22 cellular contexts compared by ENCODE assay signal in genomic region chr20:61636531-61637116, GRCh38.
"Had no signal": no experiment of that assay in that cellular context is flagged by ENCODE, and none has a peak within 500 bp of the region (broad histone marks: within the 10 kb centered on the region; RNA-seq: fewer than 3 reads in every experiment).

No MANE protein-coding gene starts in this region.

- ATAC-seq: right cardiac atrium; stimulated activated naive B cell treated with anti-CD40 and anti-IgM and Interleukin-4, amounts not matched to agents 10 μg/mL and 1 μg/mL and 100 μg/mL, for 72 hours had no signal

- H3K27ac Mint-ChIP-seq: activated naive CD4-positive, alpha-beta T cell treated with anti-CD3 and anti-CD28 coated beads, Interleukin-2, amount 10 ng/mL, durations not matched to agents 7 days and 5 days; activated naive CD8-positive, alpha-beta T cell treated with anti-CD3 and anti-CD28 coated beads, Interleukin-2, amount 10 ng/mL, durations not matched to agents 7 days and 5 days; activated T-helper 1 cell treated with anti-CD3 and anti-CD28 coated beads, Interleukin-12 subunit alpha, Interleukin-12 subunit beta, Interleukin-2, Interleukin-4 antibody, amounts not matched to agents 30 ng/mL and 10 ng/mL and 1 ng/mL, durations not matched to agents 14 hours and 24 hours and 36 hours; immature natural killer cell; mesothelial cell of epicardium; naive B cell; stimulated activated naive B cell treated with anti-CD40 and anti-IgM and Interleukin-4, amounts not matched to agents 10 μg/mL and 1 μg/mL and 100 μg/mL, for 72 hours had no signal

- H3K9me3 Mint-ChIP-seq: activated naive CD4-positive, alpha-beta T cell treated with anti-CD3 and anti-CD28 coated beads, Interleukin-2, amount 10 ng/mL, durations not matched to agents 7 days and 5 days; activated T-helper 1 cell treated with anti-CD3 and anti-CD28 coated beads, Interleukin-12 subunit alpha, Interleukin-12 subunit beta, Interleukin-2, Interleukin-4 antibody, amounts not matched to agents 30 ng/mL and 10 ng/mL and 1 ng/mL, durations not matched to agents 14 hours and 24 hours and 36 hours; mesothelial cell of epicardium; neural crest cell had no signal

- H3K4me3 Mint-ChIP-seq: activated naive CD4-positive, alpha-beta T cell treated with anti-CD3 and anti-CD28 coated beads, Interleukin-2, amount 10 ng/mL, durations not matched to agents 7 days and 5 days; activated naive CD8-positive, alpha-beta T cell treated with anti-CD3 and anti-CD28 coated beads, Interleukin-2, amount 10 ng/mL, durations not matched to agents 7 days and 5 days; activated T-helper 1 cell treated with anti-CD3 and anti-CD28 coated beads, Interleukin-12 subunit alpha, Interleukin-12 subunit beta, Interleukin-2, Interleukin-4 antibody, amounts not matched to agents 30 ng/mL and 10 ng/mL and 1 ng/mL, durations not matched to agents 14 hours and 24 hours and 36 hours; immature natural killer cell; mesothelial cell of epicardium; neural crest cell; stimulated activated naive B cell treated with anti-CD40 and anti-IgM and Interleukin-4, amounts not matched to agents 10 μg/mL and 1 μg/mL and 100 μg/mL, for 72 hours had no signal

- H3K4me1 Mint-ChIP-seq: activated naive CD4-positive, alpha-beta T cell treated with anti-CD3 and anti-CD28 coated beads, Interleukin-2, amount 10 ng/mL, durations not matched to agents 7 days and 5 days; activated naive CD8-positive, alpha-beta T cell treated with anti-CD3 and anti-CD28 coated beads, Interleukin-2, amount 10 ng/mL, durations not matched to agents 7 days and 5 days; immature natural killer cell; mesothelial cell of epicardium; naive B cell; stimulated activated naive B cell treated with anti-CD40 and anti-IgM and Interleukin-4, amounts not matched to agents 10 μg/mL and 1 μg/mL and 100 μg/mL, for 72 hours had no signal

- DNase-seq: activated CD4-positive, alpha-beta T cell treated with anti-CD3 and anti-CD28 coated beads for 4 hours; activated CD4-positive, alpha-beta T cell treated with anti-CD3 and anti-CD28 coated beads, Interleukin-2, amount 50 U/mL, for 48 hours; activated CD8-positive, alpha-beta memory T cell treated with anti-CD3 and anti-CD28 coated beads, Interleukin-2, amount 50 U/mL, for 4 hours; activated gamma-delta T cell; activated naive CD4-positive, alpha-beta T cell treated with anti-CD3 and anti-CD28 coated beads, Interleukin-2, amount 10 ng/mL, durations not matched to agents 7 days and 5 days; activated naive CD8-positive, alpha-beta T cell treated with anti-CD3 and anti-CD28 coated beads, Interleukin-2, amount 10 ng/mL, durations not matched to agents 7 days and 5 days; activated T-cell treated with anti-CD3 and anti-CD28 coated beads, Interleukin-2, amount 50 U/mL, for 1 hour; amniotic stem cell; central memory CD4-positive, alpha-beta T cell; esophagus squamous epithelium; foreskin melanocyte; immature natural killer cell; naive B cell; right cardiac atrium; stimulated activated CD4-positive, alpha-beta T cell treated with anti-CD3 and anti-CD28 coated beads, Interleukin-15, amount 100 ng/mL, for 24 hours; stimulated activated CD4-positive, alpha-beta T cell treated with anti-CD3 and anti-CD28 coated beads, Interleukin-2, amount 100 ng/mL, for 24 hours; stimulated activated naive B cell treated with anti-CD40 and anti-IgM and Interleukin-4, amounts not matched to agents 10 μg/mL and 1 μg/mL and 100 μg/mL, for 72 hours; stomach; thyroid gland had no signal

- H3K27me3 Mint-ChIP-seq: activated naive CD4-positive, alpha-beta T cell treated with anti-CD3 and anti-CD28 coated beads, Interleukin-2, amount 10 ng/mL, durations not matched to agents 7 days and 5 days; activated naive CD8-positive, alpha-beta T cell treated with anti-CD3 and anti-CD28 coated beads, Interleukin-2, amount 10 ng/mL, durations not matched to agents 7 days and 5 days; stimulated activated naive B cell treated with anti-CD40 and anti-IgM and Interleukin-4, amounts not matched to agents 10 μg/mL and 1 μg/mL and 100 μg/mL, for 72 hours had no signal

- H3K36me3 Mint-ChIP-seq: activated naive CD4-positive, alpha-beta T cell treated with anti-CD3 and anti-CD28 coated beads, Interleukin-2, amount 10 ng/mL, durations not matched to agents 7 days and 5 days; activated naive CD8-positive, alpha-beta T cell treated with anti-CD3 and anti-CD28 coated beads, Interleukin-2, amount 10 ng/mL, durations not matched to agents 7 days and 5 days; immature natural killer cell; mesothelial cell of epicardium; naive B cell; stimulated activated naive B cell treated with anti-CD40 and anti-IgM and Interleukin-4, amounts not matched to agents 10 μg/mL and 1 μg/mL and 100 μg/mL, for 72 hours had no signal
